In the genomic region with DNA sequence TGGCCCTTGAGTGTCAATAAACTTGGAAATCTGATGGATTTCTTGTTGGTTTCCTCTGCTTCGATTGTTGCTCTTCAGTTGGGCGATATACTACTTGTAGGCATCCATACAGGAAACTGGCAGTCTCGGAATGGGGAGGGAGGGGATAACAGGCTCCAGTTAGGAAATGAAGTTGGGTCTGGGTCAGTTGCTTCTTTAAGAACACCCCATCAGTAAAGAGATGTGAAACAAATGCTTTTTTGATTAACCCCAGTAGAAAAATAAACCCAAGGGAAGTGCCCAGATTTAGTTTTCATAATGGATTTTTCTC, we compare ENCODE assay signal across 7 cellular contexts. TPM values are rescaled to one million over a fixed set of nuclear protein-coding genes. Genes with fewer than 3 reads are reported as not detected.
A peak's percentile ranks its signal among the peaks of the same experiment; 100 is the strongest.
DNase-seq lines count a peak whose midpoint lies in the region; ATAC-seq, FAIRE-seq and TF ChIP-seq lines count a peak whose summit lies in the region.

No MANE protein-coding gene starts in this region.

- no peak overlapping the region for H3K18ac ChIP-seq in mesendoderm (ENCODE audit: low read length)

- ATAC-seq in GM19043 (IDR thresholded peaks at IDR 0.05; ENCODE audit: low read depth, unreplicated experiment): peak; percentile 1
- ATAC-seq in HG03175 (IDR thresholded peaks at IDR 0.05; ENCODE audit: unreplicated experiment): peak; percentile 2
- ATAC-seq in HG03521 (IDR thresholded peaks at IDR 0.05; ENCODE audit: unreplicated experiment): no peak

- no peak overlapping the region for H4K5ac ChIP-seq in mesendoderm (ENCODE audit: low read length)

- no peak overlapping the region for H3K4ac ChIP-seq in mesendoderm (ENCODE audit: low read depth, low read length)

- DNase-seq in astrocyte of the cerebellum (ENCODE audit: low read depth) (no peak), mesendoderm (no peak), hepatic stellate cell (ENCODE audit: low spot score) (no peak), D721Med (ENCODE audit: insufficient read length, low spot score) (no peak)

- no peak overlapping the region for H2BK5ac ChIP-seq in mesendoderm (ENCODE audit: low read length)

- peak overlapping the region; percentile 52 for H3K4me2 ChIP-seq in mesendoderm (ENCODE audit: low read length)

- no peak overlapping the region for H2BK15ac ChIP-seq in mesendoderm (replicated peaks; ENCODE audit: low read depth)

- H4K8ac ChIP-seq in mesendoderm (ENCODE audit: low read depth, low read length): no peak overlapping the region

- TF ChIP-seq CTCF in astrocyte of the cerebellum (IDR thresholded peaks at IDR 0.05; ENCODE audit: low read depth, low read length, missing control alignments): no peak
- no peak for TF ChIP-seq CTCF in D721Med (IDR thresholded peaks at IDR 0.05; ENCODE audit: insufficient read depth, missing control alignments)

- peak overlapping the region; percentile 81 for H3K27ac ChIP-seq in mesendoderm (ENCODE audit: low read depth, low read length)

- H3K79me1 ChIP-seq in mesendoderm (ENCODE audit: low read length): peaks cover 8% of the 10 kb centered on the region

- H3K9ac ChIP-seq in mesendoderm (ENCODE audit: low read length): peak overlapping the region; percentile 75

- peaks cover 2% of the 10 kb centered on the region for H3K4me1 ChIP-seq in mesendoderm (ENCODE audit: control insufficient read depth, low read depth, low read length)

- no peaks in the 10 kb centered on the region for H3K36me3 ChIP-seq in mesendoderm (ENCODE audit: control insufficient read depth, insufficient read depth, low read length)

- peak overlapping the region; percentile 95 for H3K4me3 ChIP-seq in astrocyte of the cerebellum (ENCODE audit: low read depth, low read length)
- peak overlapping the region; percentile 78 for H3K4me3 ChIP-seq in mesendoderm (ENCODE audit: low read length)

- FAIRE-seq in D721Med (lab: Jason Lieb, UNC): no peak

- in situ Hi-C loops in astrocyte of the cerebellum (cut with HindIII; ENCODE audit: low sequenced_read_pairs): no loop called here

- no peak overlapping the region for H2AK5ac ChIP-seq in mesendoderm (ENCODE audit: low read length)

- WGBS in mesendoderm (ENCODE audit: extremely low coverage, insufficient coverage, low lambda C conversion rate): no CpG with 5 or more reads among the region's 3 CpGs

- no peak overlapping the region for H3K23ac ChIP-seq in mesendoderm (ENCODE audit: low read length)

- H3K27me3 ChIP-seq in mesendoderm (ENCODE audit: insufficient read depth, low read length, poor library complexity): no peaks in the 10 kb centered on the region

- H2BK120ac ChIP-seq in mesendoderm (ENCODE audit: low read depth, low read length): no peak overlapping the region

- H3K79me2 ChIP-seq in mesendoderm (ENCODE audit: control insufficient read depth, insufficient read depth, low read length): peaks cover 25% of the 10 kb centered on the region

- H3K56ac ChIP-seq in mesendoderm (ENCODE audit: low read length): peak overlapping the region; percentile 93

RNA-seq across cellular contexts. Expression of gene CHMP2B, which starts 0.7 kb away (rescaled TPM):
- polyA plus RNA-seq in mesendoderm (2013, experiment 1 of 2): 59.9 TPM
- polyA plus RNA-seq in mesendoderm (2013, experiment 2 of 2): 60.9 TPM

RNA-seq across cellular contexts. Expression of gene POU1F1, which starts 48.6 kb away (rescaled TPM):
- polyA plus RNA-seq in mesendoderm (2013, experiment 1 of 2): not detected
- polyA plus RNA-seq in mesendoderm (2013, experiment 2 of 2): not detected
